Comparison of ENCODE assay signal across 10 cellular contexts in the genomic region with DNA sequence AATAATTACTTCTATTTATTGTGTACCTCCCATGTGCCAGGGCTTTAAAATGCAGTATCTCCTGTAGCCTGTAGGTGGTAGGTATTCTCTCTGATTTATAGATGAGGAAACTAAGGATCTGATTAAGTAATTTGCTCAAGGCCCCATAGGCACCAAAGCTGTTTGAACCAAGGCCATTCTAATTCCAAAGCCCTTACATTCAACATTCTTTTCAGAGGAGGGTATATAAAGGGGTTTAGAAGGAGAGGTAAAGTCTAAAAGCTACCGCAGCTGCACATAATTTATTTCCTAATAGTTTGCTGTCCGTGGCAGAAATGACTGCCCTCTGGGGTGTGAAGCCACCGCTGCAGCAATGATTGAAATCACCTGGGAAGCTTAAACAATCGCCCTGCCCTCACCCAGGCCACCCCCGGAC.
DNase-seq lines count a peak whose midpoint lies in the region; ATAC-seq and TF ChIP-seq lines count a peak whose summit lies in the region.
"Had no signal": no experiment of that assay in that cellular context is flagged by ENCODE, and none has a peak within 500 bp of the region (broad histone marks: within the 10 kb centered on the region; RNA-seq: fewer than 3 reads in every experiment).

No MANE protein-coding gene starts in this region.

- H3K9me3 Mint-ChIP-seq in endothelial cell (ENCODE audit: unreplicated experiment) (no peaks in the 10 kb centered on the region), progenitor cell of endocrine pancreas (ENCODE audit: low read depth) (no peaks in the 10 kb centered on the region)
- H3K9me3 Mint-ChIP-seq: central memory CD8-positive, alpha-beta T cell had no signal

- DNase-seq in GM03348 (ENCODE audit: low spot score) (peak; percentile 24), NCI-H526 treated with DMSO at 0.1 percent for 48 hours (lab: John Stamatoyannopoulos, UW) (peak; percentile 17), endothelial cell (ENCODE audit: low spot score) (no peak), progenitor cell of endocrine pancreas (ENCODE audit: low spot score, unreplicated experiment) (no peak), NCI-H1092 treated with DMSO at 0.1 percent for 48 hours (lab: John Stamatoyannopoulos, UW) (no peak), NCI-H2029 (lab: John Stamatoyannopoulos, UW) (no peak)
- DNase-seq: activated CD4-positive, alpha-beta T cell treated with anti-CD3 and anti-CD28 coated beads, Interleukin-2, amount 50 U/mL, for 1 hour had no signal

- TF ChIP-seq CTCF in endothelial cell (IDR thresholded peaks at IDR 0.05; ENCODE audit: unreplicated experiment), result peak; percentile 55
- TF ChIP-seq CTCF in progenitor cell of endocrine pancreas (IDR thresholded peaks at IDR 0.05; ENCODE audit: unreplicated experiment), result peak; percentile 48

- H3K27ac Mint-ChIP-seq in endothelial cell (ENCODE audit: unreplicated experiment), result no peak overlapping the region
- no peak overlapping the region for H3K27ac Mint-ChIP-seq in progenitor cell of endocrine pancreas

- H3K4me1 Mint-ChIP-seq in endothelial cell (ENCODE audit: unreplicated experiment), result no peaks in the 10 kb centered on the region
- no peaks in the 10 kb centered on the region for H3K4me1 Mint-ChIP-seq in progenitor cell of endocrine pancreas (ENCODE audit: low read depth)
- H3K4me1 Mint-ChIP-seq: central memory CD8-positive, alpha-beta T cell had no signal

- H3K4me3 Mint-ChIP-seq in endothelial cell (ENCODE audit: unreplicated experiment) (no peak overlapping the region), progenitor cell of endocrine pancreas (ENCODE audit: low read depth) (no peak overlapping the region)
- H3K4me3 Mint-ChIP-seq: central memory CD8-positive, alpha-beta T cell had no signal

- no peak for ATAC-seq in HG02571 (IDR thresholded peaks at IDR 0.05; ENCODE audit: unreplicated experiment)
- ATAC-seq in GM21367 (IDR thresholded peaks at IDR 0.05; ENCODE audit: unreplicated experiment), result no peak

- no peaks in the 10 kb centered on the region for H3K27me3 Mint-ChIP-seq in endothelial cell (ENCODE audit: unreplicated experiment)
- H3K27me3 Mint-ChIP-seq in progenitor cell of endocrine pancreas, result no peaks in the 10 kb centered on the region

- H3K36me3 Mint-ChIP-seq in endothelial cell (ENCODE audit: low read depth, unreplicated experiment) (no peaks in the 10 kb centered on the region), progenitor cell of endocrine pancreas (ENCODE audit: insufficient read depth) (peaks cover 5% of the 10 kb centered on the region)

Comparison
In these comparisons a context has a peak if more than half of its experiments do, and no peak if none do; other contexts are left out.
1. DNase-seq: peak in GM03348 (single experiment) and NCI-H526 treated with DMSO at 0.1 percent for 48 hours (single experiment); none in endothelial cell (single experiment), progenitor cell of endocrine pancreas (single experiment), NCI-H1092 treated with DMSO at 0.1 percent for 48 hours (single experiment) and NCI-H2029 (single experiment).